8 cellular contexts compared by ENCODE assay signal in genomic region chr22:31272522-31273446, GRCh38. TPM values are rescaled to one million over a fixed set of nuclear protein-coding genes. Genes with fewer than 3 reads are reported as not detected.
DNase-seq lines count a peak whose midpoint lies in the region; ATAC-seq and TF ChIP-seq lines count a peak whose summit lies in the region.

No MANE protein-coding gene starts in this region.

- peaks cover 85% of the 10 kb centered on the region for H3K36me3 ChIP-seq in WERI-Rb-1
- H3K36me3 ChIP-seq in colonic mucosa = peaks cover 23% of the 10 kb centered on the region

- DNase-seq in NCI-H748 (lab: John Stamatoyannopoulos, UW; ENCODE audit: unreplicated experiment) (peak; percentile 34), NCI-H748 treated with DMSO at 0.1 percent for 48 hours (lab: John Stamatoyannopoulos, UW) (no peak), NAMALWA (ENCODE audit: low spot score) (peak; percentile 75), WERI-Rb-1 (peak; percentile 67), colonic mucosa (peak; percentile 70), left lobe of liver (ENCODE audit: low spot score) (no peak), superior temporal gyrus (ENCODE audit: extremely low spot score) (peak; percentile 90)

- no peaks in the 10 kb centered on the region for H3K4me1 ChIP-seq in colonic mucosa

- H3K27me3 ChIP-seq in WERI-Rb-1 (ENCODE audit: insufficient read depth, low read depth, severe bottlenecking) (no peaks in the 10 kb centered on the region), colonic mucosa (no peaks in the 10 kb centered on the region)

- intact Hi-C loops in colonic mucosa (cut with DNase I) = no loop called here

- H3K9ac ChIP-seq in colonic mucosa (ENCODE audit: low read depth in 2 of 2, low read length in 2 of 2) = no peak overlapping the region

- H3K9me3 ChIP-seq in WERI-Rb-1 (ENCODE audit: severe bottlenecking) = no peaks in the 10 kb centered on the region
- no peaks in the 10 kb centered on the region for H3K9me3 ChIP-seq in colonic mucosa

- TF ChIP-seq CTCF in WERI-Rb-1 (IDR thresholded peaks at IDR 0.05; ENCODE audit: low read depth, low read length) (peak; percentile 71), colonic mucosa (IDR thresholded peaks at IDR 0.05) (peak; percentile 48)

- ATAC-seq in left lobe of liver = peak; percentile 88
- ATAC-seq in HG02798 (IDR thresholded peaks at IDR 0.05; ENCODE audit: poor library complexity, unreplicated experiment) = no peak

- H3K4me3 ChIP-seq in WERI-Rb-1 (ENCODE audit: low read depth, low read length) (no peak overlapping the region), colonic mucosa (no peak overlapping the region)

- peak overlapping the region; percentile 52 for H3K27ac ChIP-seq in WERI-Rb-1
- H3K27ac ChIP-seq in colonic mucosa = no peak overlapping the region

RNA-seq across cellular contexts. Expression of gene PIK3IP1, which starts 19.5 kb away (rescaled TPM):
- 10 to 100 TPM in 1 of 2 donors, 1 to 10 TPM in 1; 8.4 to 15.1 TPM for total RNA-seq in colonic mucosa
- total RNA-seq in left lobe of liver = 3.2 TPM

Comparison
In these comparisons a context has a peak if more than half of its experiments do, and no peak if none do; other contexts are left out.
1. DNase-seq: peak in NCI-H748 (single experiment), NAMALWA (single experiment), WERI-Rb-1 (single experiment), colonic mucosa (single experiment) and superior temporal gyrus (single experiment); none in NCI-H748 treated with DMSO at 0.1 percent for 48 hours (single experiment) and left lobe of liver (single experiment).